In genomic region chr13:77143325-77143907, GRCh38 we compare ENCODE assay signal across 18 cellular contexts.
A peak's percentile ranks its signal among the peaks of the same experiment; 100 is the strongest.
DNase-seq lines count a peak whose midpoint lies in the region; ATAC-seq and TF ChIP-seq lines count a peak whose summit lies in the region.
"Had no signal": no experiment of that assay in that cellular context is flagged by ENCODE, and none has a peak within 500 bp of the region (broad histone marks: within the 10 kb centered on the region; RNA-seq: fewer than 3 reads in every experiment).

No MANE protein-coding gene starts in this region.

- H3K9me3 Mint-ChIP-seq in H9 = no peaks in the 10 kb centered on the region
- H3K9me3 Mint-ChIP-seq: activated naive CD8-positive, alpha-beta T cell treated with anti-CD3 and anti-CD28 coated beads, Interleukin-2, amount 10 ng/mL, durations not matched to agents 7 days and 5 days; activated T-cell treated with anti-CD3 and anti-CD28 coated beads, Interleukin-2, amount 50 U/mL, for 4 hours had no signal

- H2AK5ac ChIP-seq in H9 (ENCODE audit: insufficient read length, low read length) = no peak overlapping the region

- H3K27ac ChIP-seq in body of pancreas (no peak overlapping the region), upper lobe of right lung (no peak overlapping the region), H9 (ENCODE audit: insufficient read length, low read depth, low read length) (no peak overlapping the region)
- H3K27ac ChIP-seq: HL-60, KMS-11, neutrophil, skin epidermis, tibial nerve had no signal

- H2BK12ac ChIP-seq in H9 (ENCODE audit: insufficient read length, low read depth, low read length) = no peak overlapping the region

- H4K20me1 ChIP-seq in H9 (ENCODE audit: control insufficient read depth, insufficient read depth, insufficient read length) = no peaks in the 10 kb centered on the region

- no peak overlapping the region for H4K91ac ChIP-seq in H9 (ENCODE audit: insufficient read length, low read depth, low read length)

- no peak overlapping the region for H2BK15ac ChIP-seq in H9 (ENCODE audit: low read depth, low read length)

- H2BK120ac ChIP-seq in H9 (ENCODE audit: low read depth, low read length, poor library complexity, severe bottlenecking) = no peak overlapping the region

- DNase-seq in SIG-M5 treated with dmso at 0.1 percent for 504 hours (lab: John Stamatoyannopoulos, UW; ENCODE audit: unreplicated experiment) (peak; percentile 63), SIG-M5 (lab: John Stamatoyannopoulos, UW) (no peak), body of pancreas (peak in 1 of 4 donors; percentile 3), iris pigment epithelial cell (ENCODE audit: low read depth) (peak; percentile 91), upper lobe of right lung (no peak), anterior cingulate cortex (lab: John Stamatoyannopoulos, UW) (no peak), H9 (no peak), Ammon's horn (ENCODE audit: low spot score) (no peak)
- DNase-seq: activated CD4-positive, alpha-beta T cell treated with anti-CD3 and anti-CD28 coated beads, Interleukin-2, amount 50 U/mL, for 4 hours; activated naive CD8-positive, alpha-beta T cell treated with anti-CD3 and anti-CD28 coated beads, Interleukin-2, amount 10 ng/mL, durations not matched to agents 7 days and 5 days; activated T-cell treated with anti-CD3 and anti-CD28 coated beads, Interleukin-2, amount 50 U/mL, for 4 hours; NCI-H1694 treated with DMSO at 0.1 percent for 48 hours; NCI-H510A had no signal

- H3K4me3 ChIP-seq in body of pancreas (no peak overlapping the region), upper lobe of right lung (no peak overlapping the region)
- H3K4me3 ChIP-seq: skin epidermis, tibial nerve had no signal

- no peak overlapping the region for H3K4ac ChIP-seq in H9 (ENCODE audit: low read depth, low read length)

- H3K14ac ChIP-seq in H9 (ENCODE audit: insufficient read depth, low read length) = no peak overlapping the region

- TF ChIP-seq CTCF in body of pancreas (IDR thresholded peaks at IDR 0.05) (no peak), upper lobe of right lung (IDR thresholded peaks at IDR 0.05) (no peak), H9 (conservative IDR thresholded peaks at IDR 0.05) (no peak)

- H3K4me1 ChIP-seq in body of pancreas (no peaks in the 10 kb centered on the region), upper lobe of right lung (no peaks in the 10 kb centered on the region), H9 (ENCODE audit: insufficient read depth, low read length) (no peaks in the 10 kb centered on the region)

- H3K36me3 Mint-ChIP-seq in H9 (ENCODE audit: insufficient read depth in 1 of 3, low read depth in 3 of 3) = peaks cover 0 to 8% (median 8%) of the 10 kb centered on the region in 3 experiments; a peak in 4 of 7 replicates

- no peaks in the 10 kb centered on the region for H3K27me3 ChIP-seq in body of pancreas
- H3K27me3 ChIP-seq in upper lobe of right lung = no peaks in the 10 kb centered on the region
- H3K27me3 ChIP-seq in H9 (ENCODE audit: insufficient read depth, low read length) = no peaks in the 10 kb centered on the region
- H3K27me3 ChIP-seq: neutrophil, tibial nerve had no signal

- WGBS in body of pancreas, 2 donors = 88 to 100% methylated on average over 1 of the region's 1 CpG
- WGBS in H9 (ENCODE audit: extremely low coverage, insufficient read length, low lambda C conversion rate) = no CpG with 5 or more reads among the region's 1 CpG

- no peak overlapping the region for H4K5ac ChIP-seq in H9 (ENCODE audit: insufficient read length, low read depth, low read length)

- no peak overlapping the region for H3K56ac ChIP-seq in H9 (ENCODE audit: insufficient read length, low read depth, low read length)

- no peaks in the 10 kb centered on the region for H3K79me1 ChIP-seq in H9 (ENCODE audit: insufficient read depth, low read depth, low read length, poor library complexity, severe bottlenecking)

- ATAC-seq in body of pancreas (peak; percentile 42), upper lobe of right lung (peak; percentile 43)
- ATAC-seq: activated T-cell treated with anti-CD3 and anti-CD28 coated beads, Interleukin-2, amount 50 U/mL, for 4 hours had no signal

- H3K27me3 Mint-ChIP-seq in H9 (ENCODE audit: low read depth) = no peaks in the 10 kb centered on the region
- H3K27me3 Mint-ChIP-seq: activated naive CD8-positive, alpha-beta T cell treated with anti-CD3 and anti-CD28 coated beads, Interleukin-2, amount 10 ng/mL, durations not matched to agents 7 days and 5 days had no signal

- H3K9ac ChIP-seq in H9 (ENCODE audit: extremely low read depth, insufficient read length, low read length) = no peak overlapping the region
- H3K9ac ChIP-seq: KMS-11 had no signal

- H3T11ph ChIP-seq in H9 (ENCODE audit: low read length) = no peak overlapping the region

- H3K4me1 Mint-ChIP-seq in H9 = no peaks in the 10 kb centered on the region
- H3K4me1 Mint-ChIP-seq: activated naive CD8-positive, alpha-beta T cell treated with anti-CD3 and anti-CD28 coated beads, Interleukin-2, amount 10 ng/mL, durations not matched to agents 7 days and 5 days had no signal

- no peak overlapping the region for H2BK5ac ChIP-seq in H9 (ENCODE audit: insufficient read length, low read length)

- H3K23me2 ChIP-seq in H9 (ENCODE audit: insufficient read length, low read depth, low read length, poor library complexity, severe bottlenecking) = no peaks in the 10 kb centered on the region

- no peak overlapping the region for H3K23ac ChIP-seq in H9 (ENCODE audit: insufficient read length, low read depth, low read length)

- no peak overlapping the region for H3K18ac ChIP-seq in H9 (ENCODE audit: insufficient read length, low read depth, low read length)

- H3K9me3 ChIP-seq in body of pancreas = no peaks in the 10 kb centered on the region
- no peaks in the 10 kb centered on the region for H3K9me3 ChIP-seq in upper lobe of right lung
- H3K9me3 ChIP-seq in H9 (ENCODE audit: control insufficient read depth, low read depth, low read length) = no peaks in the 10 kb centered on the region
- H3K9me3 ChIP-seq: neutrophil, tibial nerve had no signal

- no peak overlapping the region for H3K4me3 Mint-ChIP-seq in H9
- H3K4me3 Mint-ChIP-seq: activated naive CD8-positive, alpha-beta T cell treated with anti-CD3 and anti-CD28 coated beads, Interleukin-2, amount 10 ng/mL, durations not matched to agents 7 days and 5 days; activated T-cell treated with anti-CD3 and anti-CD28 coated beads, Interleukin-2, amount 50 U/mL, for 4 hours had no signal

- no peak overlapping the region for H2BK20ac ChIP-seq in H9 (ENCODE audit: low read depth, low read length, poor library complexity, severe bottlenecking)

- H3K79me2 ChIP-seq in H9 (ENCODE audit: insufficient read depth, low read length) = no peaks in the 10 kb centered on the region

- H2AFZ ChIP-seq in H9 (ENCODE audit: low read length) = no peak overlapping the region

- TF ChIP-seq POLR2A in body of pancreas (IDR thresholded peaks at IDR 0.05) = no peak

- peaks cover 0 to 6% of the 10 kb centered on the region in 2 donors for H3K36me3 ChIP-seq in body of pancreas (replicated peaks in 1 of 2; ENCODE audit: insufficient read depth in 1 of 2, low read depth in 2 of 2)
- peaks cover 81% of the 10 kb centered on the region for H3K36me3 ChIP-seq in upper lobe of right lung

- H3K27ac Mint-ChIP-seq in H9 = no peak overlapping the region; a peak in 1 of 7 replicates
- H3K27ac Mint-ChIP-seq: activated naive CD8-positive, alpha-beta T cell treated with anti-CD3 and anti-CD28 coated beads, Interleukin-2, amount 10 ng/mL, durations not matched to agents 7 days and 5 days had no signal

- H3K4me2 ChIP-seq in H9 (ENCODE audit: insufficient read depth, insufficient read length, low read length) = no peak overlapping the region
- H3K4me2 ChIP-seq: KMS-11 had no signal

- H4K8ac ChIP-seq in H9 (replicated peaks; ENCODE audit: insufficient read length, low read depth, low read length) = no peak overlapping the region

- intact Hi-C loops in body of pancreas (cut with DNase I) (no loop called here), upper lobe of right lung (cut with DNase I) (no loop called here)

Comparison
In these comparisons a context has a peak if more than half of its experiments do, and no peak if none do; other contexts are left out.
1. DNase-seq: peak in SIG-M5 treated with dmso at 0.1 percent for 504 hours (single experiment) and iris pigment epithelial cell (single experiment); none in SIG-M5 (single experiment), upper lobe of right lung (single experiment), anterior cingulate cortex (0 of 58), H9 (single experiment) and Ammon's horn (single experiment).